29 cellular contexts compared by ENCODE assay signal in the genomic region with DNA sequence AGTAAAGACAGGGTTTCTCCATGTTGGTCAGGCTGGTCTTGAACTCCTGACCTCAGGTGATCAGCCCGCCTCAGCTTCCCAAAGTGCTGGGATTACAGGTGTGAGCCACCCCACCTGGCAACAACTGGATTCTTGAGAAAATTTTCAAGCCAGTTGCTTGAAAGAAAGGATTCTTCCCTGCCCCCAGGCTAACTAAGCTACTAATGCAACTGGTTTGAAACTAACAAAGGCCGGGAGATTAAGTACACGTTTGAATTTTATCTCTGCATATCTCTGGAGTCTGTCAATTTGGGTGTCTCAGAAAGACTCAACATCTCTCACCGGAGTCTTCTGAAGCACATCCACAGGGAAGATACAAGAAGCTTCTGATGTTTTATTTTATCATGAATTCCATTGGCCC.
"Had no signal": no experiment of that assay in that cellular context is flagged by ENCODE, and none has a peak within 500 bp of the region (broad histone marks: within the 10 kb centered on the region; RNA-seq: fewer than 3 reads in every experiment).

No MANE protein-coding gene starts in this region.

- H3K36me3 ChIP-seq: ascending aorta, cardiac muscle cell, SJCRH30 had no signal

- ATAC-seq: activated CD4-positive, alpha-beta T cell treated with anti-CD3 and anti-CD28 coated beads for 36 hours; activated CD4-positive, CD25-positive, alpha-beta regulatory T cell treated with anti-CD3 and anti-CD28 coated beads, Interleukin-2, amount 50 U/mL, for 24 hours; activated CD8-positive, alpha-beta T cell treated with anti-CD3 and anti-CD28 coated beads, Interleukin-2, amount 10 ng/mL, durations not matched to agents 7 days and 5 days; Panc1 had no signal

- H3K27me3 Mint-ChIP-seq: activated naive CD4-positive, alpha-beta T cell treated with anti-CD3 and anti-CD28 coated beads, Interleukin-2, amount 50 U/mL, for 24 hours; central memory CD8-positive, alpha-beta T cell had no signal

- H3K4me1 ChIP-seq: ascending aorta, SJCRH30 had no signal

- H3K9me3 Mint-ChIP-seq: activated CD4-positive, alpha-beta T cell treated with anti-CD3 and anti-CD28 coated beads, Interleukin-2, amount 10 ng/mL, durations not matched to agents 7 days and 5 days; activated naive CD4-positive, alpha-beta T cell treated with anti-CD3 and anti-CD28 coated beads, Interleukin-2, amount 50 U/mL, for 24 hours; activated T-helper 2 cell treated with anti-CD3 and anti-CD28 coated beads, Interferon-gamma antibody, Interleukin-2, Interleukin-4, amounts not matched to agents 10 μg/mL and 5 μg/mL and 100 μg/mL, durations not matched to agents 14 hours and 24 hours and 36 hours; central memory CD8-positive, alpha-beta T cell had no signal

- H3K27me3 ChIP-seq: ascending aorta, SJCRH30 had no signal

- DNase-seq: activated CD4-positive, alpha-beta T cell treated with anti-CD3 and anti-CD28 coated beads for 36 hours; activated CD4-positive, alpha-beta T cell treated with anti-CD3 and anti-CD28 coated beads, Interleukin-2, amount 10 ng/mL, durations not matched to agents 7 days and 5 days; activated CD4-positive, alpha-beta T cell treated with anti-CD3 and anti-CD28 coated beads, Interleukin-2, amount 50 U/mL, for 48 hours; activated CD8-positive, alpha-beta memory T cell treated with anti-CD3 and anti-CD28 coated beads, Interleukin-2, amount 50 U/mL, for 48 hours; activated gamma-delta T cell; activated naive CD4-positive, alpha-beta T cell treated with Interleukin-2 at 50 U/mL for 16 hours; activated naive CD8-positive, alpha-beta T cell treated with anti-CD3 and anti-CD28 coated beads, Interleukin-2, amount 10 ng/mL, durations not matched to agents 7 days and 5 days; amygdala; MM.1S; MV-4-11; NCI-H1092; NCI-H1436 treated with DMSO at 0.1 percent for 48 hours; NCI-H187; NCI-H2107; NCI-H226; NCI-H446 treated with DMSO at 0.1 percent for 48 hours; NCI-H524; SHP77; SJCRH30; T1000 had no signal

- H3K4me3 ChIP-seq: ascending aorta, cardiac muscle cell, SJCRH30, SK-N-MC had no signal

- H3K9me3 ChIP-seq: ascending aorta, SJCRH30 had no signal

- H3K4me3 Mint-ChIP-seq: activated CD4-positive, alpha-beta T cell treated with anti-CD3 and anti-CD28 coated beads for 36 hours; activated CD4-positive, alpha-beta T cell treated with anti-CD3 and anti-CD28 coated beads, Interleukin-2, amount 10 ng/mL, durations not matched to agents 7 days and 5 days; activated CD8-positive, alpha-beta T cell treated with anti-CD3 and anti-CD28 coated beads, Interleukin-2, amount 10 ng/mL, durations not matched to agents 7 days and 5 days; activated naive CD4-positive, alpha-beta T cell treated with anti-CD3 and anti-CD28 coated beads, Interleukin-2, amount 50 U/mL, for 24 hours; activated naive CD8-positive, alpha-beta T cell treated with anti-CD3 and anti-CD28 coated beads, Interleukin-2, amount 10 ng/mL, durations not matched to agents 7 days and 5 days; central memory CD8-positive, alpha-beta T cell had no signal

- H3K27ac Mint-ChIP-seq: activated CD4-positive, alpha-beta T cell treated with anti-CD3 and anti-CD28 coated beads for 36 hours; activated CD4-positive, alpha-beta T cell treated with anti-CD3 and anti-CD28 coated beads, Interleukin-2, amount 10 ng/mL, durations not matched to agents 7 days and 5 days; activated CD8-positive, alpha-beta T cell treated with anti-CD3 and anti-CD28 coated beads, Interleukin-2, amount 10 ng/mL, durations not matched to agents 7 days and 5 days; activated naive CD8-positive, alpha-beta T cell treated with anti-CD3 and anti-CD28 coated beads, Interleukin-2, amount 10 ng/mL, durations not matched to agents 7 days and 5 days; activated T-helper 2 cell treated with anti-CD3 and anti-CD28 coated beads, Interferon-gamma antibody, Interleukin-2, Interleukin-4, amounts not matched to agents 10 μg/mL and 5 μg/mL and 100 μg/mL, durations not matched to agents 14 hours and 24 hours and 36 hours had no signal

- H3K36me3 Mint-ChIP-seq: activated naive CD4-positive, alpha-beta T cell treated with anti-CD3 and anti-CD28 coated beads, Interleukin-2, amount 50 U/mL, for 24 hours had no signal
